Comparison of ENCODE assay signal across 17 cellular contexts in genomic region chr16:79899316-79900110, GRCh38.
DNase-seq lines count a peak whose midpoint lies in the region; ATAC-seq and TF ChIP-seq lines count a peak whose summit lies in the region.
"Had no signal": no experiment of that assay in that cellular context is flagged by ENCODE, and none has a peak within 500 bp of the region (broad histone marks: within the 10 kb centered on the region; RNA-seq: fewer than 3 reads in every experiment).

No MANE protein-coding gene starts in this region.

- H3K4me3 Mint-ChIP-seq in Caco-2 (ENCODE audit: unreplicated experiment) (no peak overlapping the region), nephron progenitor cell (no peak overlapping the region)
- H3K4me3 Mint-ChIP-seq in stimulated activated naive CD8-positive, alpha-beta T cell treated with anti-CD3 and anti-CD28 coated beads, Interleukin-15, amount 100 ng/mL, for 72 hours = no peak overlapping the region

- H3K9me3 Mint-ChIP-seq in Caco-2 (ENCODE audit: unreplicated experiment) (peaks cover 3% of the 10 kb centered on the region), nephron progenitor cell (no peaks in the 10 kb centered on the region)
- no peaks in the 10 kb centered on the region for H3K9me3 Mint-ChIP-seq in stimulated activated naive CD8-positive, alpha-beta T cell treated with anti-CD3 and anti-CD28 coated beads, Interleukin-15, amount 100 ng/mL, for 72 hours

- H3K27ac Mint-ChIP-seq in Caco-2 (ENCODE audit: unreplicated experiment) (peak overlapping the region; percentile 30), nephron progenitor cell (peak overlapping the region; percentile 16)
- no peak overlapping the region for H3K27ac Mint-ChIP-seq in stimulated activated naive CD8-positive, alpha-beta T cell treated with anti-CD3 and anti-CD28 coated beads, Interleukin-15, amount 100 ng/mL, for 72 hours

- BruUV-seq in Caco-2 (replicated peaks; lab: Mats Ljungman, UMichigan) = no TSS peak

- intact Hi-C loops in Caco-2 (cut with micrococcal nuclease; ENCODE audit: unreplicated experiment) = no loop called here

- H3K27me3 ChIP-seq in Caco-2 (replicated peaks; ENCODE audit: control insufficient read depth, insufficient read depth, low read length) (no peaks in the 10 kb centered on the region), osteoblast (ENCODE audit: insufficient read depth, low read length) (no peaks in the 10 kb centered on the region)
- H3K27me3 ChIP-seq: MG63 had no signal

- peaks cover 46% of the 10 kb centered on the region for H3K4me1 ChIP-seq in Caco-2
- H3K4me1 ChIP-seq in osteoblast (ENCODE audit: insufficient read depth, low read length) = peaks cover 10% of the 10 kb centered on the region

- H3K79me2 ChIP-seq in osteoblast (ENCODE audit: insufficient read depth, low read length) = no peaks in the 10 kb centered on the region

- POLR2A ChIA-PET in Caco-2 (lab: Charles Lee) = no interaction called here

- ATAC-seq in esophagus mucosa = peak; percentile 38
- ATAC-seq in stimulated activated naive CD8-positive, alpha-beta T cell treated with anti-CD3 and anti-CD28 coated beads, Interleukin-15, amount 100 ng/mL, for 72 hours = no peak
- ATAC-seq: Panc1, SK-N-SH treated with all-trans-retinoic acid at 6 μM for 48 hours had no signal

- no peaks in the 10 kb centered on the region for H4K20me1 ChIP-seq in osteoblast (ENCODE audit: insufficient read depth, low read length)

- no peak overlapping the region for H3K27ac ChIP-seq in osteoblast (ENCODE audit: low read depth, low read length)
- H3K27ac ChIP-seq: C4-2B had no signal

- TF ChIP-seq CTCF in Caco-2 (IDR thresholded peaks at IDR 0.05; ENCODE audit: insufficient read depth in 1 of 2, low read depth in 1 of 2, low read length in 1 of 2, severe bottlenecking in 1 of 2, unreplicated experiment in 1 of 2) (no peak), nephron progenitor cell (IDR thresholded peaks at IDR 0.05) (no peak), osteoblast (IDR thresholded peaks at IDR 0.05; ENCODE audit: extremely low read depth, low read depth, low read length) (no peak)

- H3K9me3 ChIP-seq in Caco-2 (no peaks in the 10 kb centered on the region), osteoblast (ENCODE audit: low read depth, low read length) (no peaks in the 10 kb centered on the region)
- H3K9me3 ChIP-seq: MG63 had no signal

- H3K36me3 Mint-ChIP-seq in Caco-2 (ENCODE audit: insufficient read depth, unreplicated experiment) (no peaks in the 10 kb centered on the region), nephron progenitor cell (ENCODE audit: low read depth) (no peaks in the 10 kb centered on the region)

- no peak overlapping the region for H2AFZ ChIP-seq in osteoblast (ENCODE audit: low read length)

- DNase-seq in Caco-2 (no peak), OCI-M1 (lab: John Stamatoyannopoulos, UW) (peak; percentile 2), nephron progenitor cell (no peak), DMS 273 (lab: John Stamatoyannopoulos, UW; ENCODE audit: unreplicated experiment) (no peak), activated T-cell treated with anti-CD3 and anti-CD28 coated beads for 4 hours (no peak), osteoblast (ENCODE audit: insufficient read length, low spot score, missing footprints) (no peak)
- DNase-seq in stimulated activated naive CD8-positive, alpha-beta T cell treated with anti-CD3 and anti-CD28 coated beads, Interleukin-15, amount 100 ng/mL, for 72 hours = no peak
- DNase-seq: DMS 273 treated with DMSO at 0.1 percent for 48 hours, MG63, NCI-H1417 treated with DMSO at 0.1 percent for 48 hours, NCI-H187, NCI-H446 treated with DMSO at 0.1 percent for 48 hours, NCI-H69 had no signal

- H3K4me1 Mint-ChIP-seq in Caco-2 (ENCODE audit: low read depth, unreplicated experiment) (peaks cover 29% of the 10 kb centered on the region), nephron progenitor cell (no peaks in the 10 kb centered on the region)
- H3K4me1 Mint-ChIP-seq in stimulated activated naive CD8-positive, alpha-beta T cell treated with anti-CD3 and anti-CD28 coated beads, Interleukin-15, amount 100 ng/mL, for 72 hours = no peaks in the 10 kb centered on the region

- H3K27me3 Mint-ChIP-seq in Caco-2 (ENCODE audit: insufficient read depth, unreplicated experiment) (no peaks in the 10 kb centered on the region), nephron progenitor cell (ENCODE audit: low read depth, poor library complexity) (no peaks in the 10 kb centered on the region)
- no peaks in the 10 kb centered on the region for H3K27me3 Mint-ChIP-seq in stimulated activated naive CD8-positive, alpha-beta T cell treated with anti-CD3 and anti-CD28 coated beads, Interleukin-15, amount 100 ng/mL, for 72 hours

- H3K4me3 ChIP-seq in Caco-2 (ENCODE audit: low read depth, low read length) = no peak overlapping the region
- H3K4me3 ChIP-seq in osteoblast (ENCODE audit: insufficient read depth, low read length) = no peak overlapping the region
- H3K4me3 ChIP-seq: MG63 had no signal

- no peak overlapping the region for H3K4me2 ChIP-seq in osteoblast (ENCODE audit: insufficient read depth, low read length)

- H3K36me3 ChIP-seq in Caco-2 (ENCODE audit: control insufficient read depth, insufficient read depth, low read length) = no peaks in the 10 kb centered on the region; the same call in 1 of the 2 replicates
- no peaks in the 10 kb centered on the region for H3K36me3 ChIP-seq in osteoblast (ENCODE audit: insufficient read depth, low read length)
- H3K36me3 ChIP-seq: MG63 had no signal

- CTCF ChIA-PET in Caco-2 (lab: Charles Lee) = interaction anchor here (0.6 kb wide), 1 partner anchor 21 kb away, joined by 3 read pairs; no protein-coding TSS in a partner anchor

Comparison
In these comparisons a context has a peak if more than half of its experiments do, and no peak if none do; other contexts are left out.
1. H3K27ac Mint-ChIP-seq: peak in Caco-2 (single experiment) and nephron progenitor cell (single experiment); none in stimulated activated naive CD8-positive, alpha-beta T cell treated with anti-CD3 and anti-CD28 coated beads, Interleukin-15, amount 100 ng/mL, for 72 hours (0 of 2).